1 cellular context compared by ENCODE assay signal in genomic region chr3:45783667-45784066, GRCh38.
TF ChIP-seq lines count a peak whose summit lies in the region.

No MANE protein-coding gene starts in this region.

TF ChIP-seq in H1, 55 proteins besides CTCF, POLR2A, EP300 and RAD21:
- no peak for TF ChIP-seq ZNF274 (IDR thresholded peaks at IDR 0.05; ENCODE audit: borderline replicate concordance, extremely low read depth, low read length)
- no peak for TF ChIP-seq CTBP2 (IDR thresholded peaks at IDR 0.05; ENCODE audit: borderline replicate concordance, insufficient read depth, insufficient read length, low read length)
- TF ChIP-seq POU5F1 (IDR thresholded peaks at IDR 0.05; ENCODE audit: low read depth, low read length) = no peak
- TF ChIP-seq EGR1 (IDR thresholded peaks at IDR 0.05; ENCODE audit: borderline replicate concordance, low read depth, low read length) = no peak
- TF ChIP-seq ATF3 (IDR thresholded peaks at IDR 0.05; ENCODE audit: insufficient read depth, low read depth, low read length) = no peak
- TF ChIP-seq GTF2F1 (IDR thresholded peaks at IDR 0.05; ENCODE audit: borderline replicate concordance, low read depth, low read length) = no peak
- TF ChIP-seq SUZ12 (IDR thresholded peaks at IDR 0.05; ENCODE audit: low read length) = no peak
- no peak for TF ChIP-seq RXRA (IDR thresholded peaks at IDR 0.05; ENCODE audit: insufficient read depth, low read depth, low read length)
- no peak for TF ChIP-seq RNF2 (IDR thresholded peaks at IDR 0.05; ENCODE audit: borderline replicate concordance, low read depth, low read length, missing control alignments, poor library complexity, severe bottlenecking)
- TF ChIP-seq CREB1 (IDR thresholded peaks at IDR 0.05) = no peak
- TF ChIP-seq CHD2 (IDR thresholded peaks at IDR 0.05; ENCODE audit: low read length) = no peak
- no peak for TF ChIP-seq FOSL1 (IDR thresholded peaks at IDR 0.05; ENCODE audit: insufficient read depth, low read depth, low read length)
- TF ChIP-seq BACH1 (IDR thresholded peaks at IDR 0.05; ENCODE audit: low read length) = no peak
- no peak for TF ChIP-seq KDM1A (IDR thresholded peaks at IDR 0.05; ENCODE audit: borderline replicate concordance, low read length)
- TF ChIP-seq BCL11A (IDR thresholded peaks at IDR 0.05; ENCODE audit: low read depth in 2 of 2, low read length in 2 of 2) = no peak
- no peak for TF ChIP-seq SIN3A (conservative IDR thresholded peaks at IDR 0.05 in 1 of 2, IDR thresholded peaks at IDR 0.05 in 1 of 2; ENCODE audit: low read depth in 1 of 2, low read length in 2 of 2)
